17 cellular contexts compared by ENCODE assay signal in genomic region chr4:73006286-73006990, GRCh38.
DNase-seq lines count a peak whose midpoint lies in the region; ATAC-seq, FAIRE-seq and TF ChIP-seq lines count a peak whose summit lies in the region.
"Had no signal": no experiment of that assay in that cellular context is flagged by ENCODE, and none has a peak within 500 bp of the region (broad histone marks: within the 10 kb centered on the region; RNA-seq: fewer than 3 reads in every experiment).

No MANE protein-coding gene starts in this region.

- POLR2A ChIA-PET in GM12878 (lab: Charles Lee) = no interaction called here
- POLR2A ChIA-PET in activated CD4-positive, alpha-beta T cell treated with anti-CD3 and anti-CD28 coated beads for 36 hours (lab: Charles Lee) = no interaction called here

- H3K4me3 ChIP-seq in GM12878 (no peak overlapping the region), brain microvascular endothelial cell (ENCODE audit: low read depth, low read length) (no peak overlapping the region)

- TF ChIP-seq CTCF in GM12878 (IDR thresholded peaks at IDR 0.05 in 2 of 3, conservative IDR thresholded peaks at IDR 0.05 in 1 of 3; ENCODE audit: control insufficient read depth in 2 of 3, extremely low read depth in 1 of 3, insufficient read depth in 1 of 3, low read depth in 3 of 3, low read length in 3 of 3) (no peak), brain microvascular endothelial cell (IDR thresholded peaks at IDR 0.05; ENCODE audit: low read depth, low read length, missing control alignments) (no peak)

- H3K9ac ChIP-seq in GM12878 (ENCODE audit: control insufficient read depth, insufficient read depth, low read length) = no peak overlapping the region

- peaks cover 12% of the 10 kb centered on the region for H3K27me3 Mint-ChIP-seq in activated T-helper 1 cell treated with anti-CD3 and anti-CD28 coated beads, Interleukin-12 subunit alpha, Interleukin-12 subunit beta, Interleukin-2, Interleukin-4 antibody, amounts not matched to agents 30 ng/mL and 10 ng/mL and 1 ng/mL, durations not matched to agents 14 hours and 24 hours and 36 hours (ENCODE audit: insufficient read depth)
- H3K27me3 Mint-ChIP-seq in activated CD4-positive, alpha-beta T cell treated with anti-CD3 and anti-CD28 coated beads for 36 hours = peaks cover 21% of the 10 kb centered on the region

- H3K27me3 ChIP-seq in GM12878 (replicated peaks in 1 of 2; ENCODE audit: control insufficient read depth in 2 of 2, insufficient read depth in 2 of 2, low read length in 1 of 2) = no peaks in the 10 kb centered on the region
- no peaks in the 10 kb centered on the region for H3K27me3 ChIP-seq in brain microvascular endothelial cell (replicated peaks)

- peak; percentile 35 for FAIRE-seq in GM12878 (lab: Jason Lieb, UNC)
- FAIRE-seq: G401.6, H1 had no signal

- RAD21 ChIA-PET in GM12878 (lab: Charles Lee; ENCODE audit: unreplicated experiment) = no interaction called here

- H3K4me2 ChIP-seq in GM12878 (ENCODE audit: control insufficient read depth, insufficient read depth) = peak overlapping the region; percentile 50

- H3K4me1 Mint-ChIP-seq in activated T-helper 1 cell treated with anti-CD3 and anti-CD28 coated beads, Interleukin-12 subunit alpha, Interleukin-12 subunit beta, Interleukin-2, Interleukin-4 antibody, amounts not matched to agents 30 ng/mL and 10 ng/mL and 1 ng/mL, durations not matched to agents 14 hours and 24 hours and 36 hours (ENCODE audit: low read depth) = no peaks in the 10 kb centered on the region
- no peaks in the 10 kb centered on the region for H3K4me1 Mint-ChIP-seq in activated CD4-positive, alpha-beta T cell treated with anti-CD3 and anti-CD28 coated beads for 36 hours
- H3K4me1 Mint-ChIP-seq: CD4-positive, CD25-positive, alpha-beta regulatory T cell; nephron had no signal

- CTCF ChIA-PET in GM12878 (lab: Yijun Ruan, JAX) = no interaction called here
- CTCF ChIA-PET in activated CD4-positive, alpha-beta T cell treated with anti-CD3 and anti-CD28 coated beads for 36 hours (lab: Charles Lee) = no interaction called here

- no peak overlapping the region for H3K27ac Mint-ChIP-seq in activated T-helper 1 cell treated with anti-CD3 and anti-CD28 coated beads, Interleukin-12 subunit alpha, Interleukin-12 subunit beta, Interleukin-2, Interleukin-4 antibody, amounts not matched to agents 30 ng/mL and 10 ng/mL and 1 ng/mL, durations not matched to agents 14 hours and 24 hours and 36 hours
- no peak overlapping the region for H3K27ac Mint-ChIP-seq in activated CD4-positive, alpha-beta T cell treated with anti-CD3 and anti-CD28 coated beads for 36 hours
- H3K27ac Mint-ChIP-seq: CD4-positive, CD25-positive, alpha-beta regulatory T cell; nephron; T-helper 2 cell treated with Interferon-gamma antibody and Interleukin-4, amounts not matched to agents 5 μg/mL and 100 μg/mL, for 36 hours had no signal

- no peaks in the 10 kb centered on the region for H3K9me3 Mint-ChIP-seq in activated T-helper 1 cell treated with anti-CD3 and anti-CD28 coated beads, Interleukin-12 subunit alpha, Interleukin-12 subunit beta, Interleukin-2, Interleukin-4 antibody, amounts not matched to agents 30 ng/mL and 10 ng/mL and 1 ng/mL, durations not matched to agents 14 hours and 24 hours and 36 hours
- peaks cover 4% of the 10 kb centered on the region for H3K9me3 Mint-ChIP-seq in activated CD4-positive, alpha-beta T cell treated with anti-CD3 and anti-CD28 coated beads for 36 hours (ENCODE audit: low read depth)
- H3K9me3 Mint-ChIP-seq: nephron; T-helper 2 cell treated with Interferon-gamma antibody and Interleukin-4, amounts not matched to agents 5 μg/mL and 100 μg/mL, for 36 hours had no signal

- 0 out of 2 replicates have a peak overlapping the region, but pooled peaks have one; percentile 2 for H2AFZ ChIP-seq in GM12878 (ENCODE audit: control insufficient read depth, low read depth, low read length)

- TF ChIP-seq RAD21 in GM12878 (IDR thresholded peaks at IDR 0.05; ENCODE audit: insufficient read depth, low read depth, low read length) = no peak

- no peaks in the 10 kb centered on the region for H3K79me2 ChIP-seq in GM12878 (ENCODE audit: control insufficient read depth, insufficient read depth, low read length)

- no peak for TF ChIP-seq EP300 in GM12878 (IDR thresholded peaks at IDR 0.05; ENCODE audit: borderline replicate concordance in 1 of 2, control insufficient read depth in 1 of 2, low read depth in 2 of 2, low read length in 2 of 2)

- intact Hi-C loops in GM12878 (cut with micrococcal nuclease; ENCODE audit: unreplicated experiment) = loop anchor here (2.0 kb wide), 1 partner anchor 62 kb away; the partner anchor contains the start of gene COX18
- intact Hi-C loops in activated T-helper 1 cell treated with anti-CD3 and anti-CD28 coated beads, Interleukin-12 subunit alpha, Interleukin-12 subunit beta, Interleukin-2, Interleukin-4 antibody, amounts not matched to agents 30 ng/mL and 10 ng/mL and 1 ng/mL, durations not matched to agents 14 hours and 24 hours and 36 hours (cut with micrococcal nuclease) = no loop called here
- intact Hi-C loops in activated CD4-positive, alpha-beta T cell treated with anti-CD3 and anti-CD28 coated beads for 36 hours (cut with DNase I, micrococcal nuclease) = no loop called here

- H4K20me1 ChIP-seq in GM12878 (ENCODE audit: control insufficient read depth, insufficient read depth) = no peaks in the 10 kb centered on the region

- no peak overlapping the region for H3K4me3 Mint-ChIP-seq in activated T-helper 1 cell treated with anti-CD3 and anti-CD28 coated beads, Interleukin-12 subunit alpha, Interleukin-12 subunit beta, Interleukin-2, Interleukin-4 antibody, amounts not matched to agents 30 ng/mL and 10 ng/mL and 1 ng/mL, durations not matched to agents 14 hours and 24 hours and 36 hours
- no peak overlapping the region for H3K4me3 Mint-ChIP-seq in activated CD4-positive, alpha-beta T cell treated with anti-CD3 and anti-CD28 coated beads for 36 hours
- H3K4me3 Mint-ChIP-seq: CD4-positive, CD25-positive, alpha-beta regulatory T cell; nephron; T-helper 2 cell treated with Interferon-gamma antibody and Interleukin-4, amounts not matched to agents 5 μg/mL and 100 μg/mL, for 36 hours had no signal

- H3K27ac ChIP-seq in GM12878 (ENCODE audit: control insufficient read depth, insufficient read depth) = peak overlapping the region; percentile 46; the same call in 1 of the 2 replicates
- no peak overlapping the region for H3K27ac ChIP-seq in brain microvascular endothelial cell

- SMC1A ChIA-PET in GM12878 (lab: Charles Lee; ENCODE audit: uncharacterized antibody, unreplicated experiment) = no interaction called here

- peaks cover 15% of the 10 kb centered on the region; the same call in 1 of the 2 replicates for H3K4me1 ChIP-seq in GM12878 (ENCODE audit: control insufficient read depth, insufficient read depth, low read length)

- WGBS in GM12878 (ENCODE audit: insufficient coverage, insufficient replicate concordance, low lambda C conversion rate, missing lambda C conversion rate) = 18% methylated on average over 6 of the region's 6 CpGs

- H3K36me3 ChIP-seq in GM12878 (ENCODE audit: control insufficient read depth in 2 of 2, insufficient read depth in 2 of 2, low read length in 1 of 2) (no peaks in the 10 kb centered on the region), brain microvascular endothelial cell (replicated peaks) (no peaks in the 10 kb centered on the region)

- BruUV-seq in GM12878 (replicated peaks; lab: Mats Ljungman, UMichigan) = no TSS peak

- TF ChIP-seq POLR2A in GM12878 (IDR thresholded peaks at IDR 0.05; ENCODE audit: low read depth, low read length) = no peak

- no peaks in the 10 kb centered on the region for H3K36me3 Mint-ChIP-seq in activated T-helper 1 cell treated with anti-CD3 and anti-CD28 coated beads, Interleukin-12 subunit alpha, Interleukin-12 subunit beta, Interleukin-2, Interleukin-4 antibody, amounts not matched to agents 30 ng/mL and 10 ng/mL and 1 ng/mL, durations not matched to agents 14 hours and 24 hours and 36 hours (ENCODE audit: low read depth)
- no peaks in the 10 kb centered on the region for H3K36me3 Mint-ChIP-seq in activated CD4-positive, alpha-beta T cell treated with anti-CD3 and anti-CD28 coated beads for 36 hours (ENCODE audit: low read depth)
- H3K36me3 Mint-ChIP-seq: CD4-positive, CD25-positive, alpha-beta regulatory T cell had no signal

- no peak for DNase-seq in GM12878 (ENCODE audit: low read depth, low spot score)
- DNase-seq in anterior cingulate cortex (lab: John Stamatoyannopoulos, UW) = no peak
- DNase-seq in brain microvascular endothelial cell = no peak
- DNase-seq in activated T-helper 1 cell treated with anti-CD3 and anti-CD28 coated beads, Interleukin-12 subunit alpha, Interleukin-12 subunit beta, Interleukin-2, Interleukin-4 antibody, amounts not matched to agents 30 ng/mL and 10 ng/mL and 1 ng/mL, durations not matched to agents 14 hours and 24 hours and 36 hours (ENCODE audit: low spot score) = no peak
- no peak for DNase-seq in activated CD4-positive, alpha-beta T cell treated with anti-CD3 and anti-CD28 coated beads for 36 hours
- DNase-seq: activated CD4-positive, alpha-beta T cell treated with anti-CD3 and anti-CD28 coated beads, Interleukin-2, amount 50 U/mL, for 48 hours; activated gamma-delta T cell treated with Interleukin-2 at 50 U/mL for 16 hours; CD4-positive, CD25-positive, alpha-beta regulatory T cell; NCI-H446 had no signal

- H3K9me3 ChIP-seq in GM12878 (replicated peaks; ENCODE audit: control insufficient read depth, insufficient read depth, low read length) = peaks cover 2% of the 10 kb centered on the region; the same call in 2 of the 3 replicates

- ATAC-seq in GM18870 (IDR thresholded peaks at IDR 0.05; ENCODE audit: unreplicated experiment) (peak; percentile 95), GM21526 (IDR thresholded peaks at IDR 0.05; ENCODE audit: low FRiP score, unreplicated experiment) (peak; percentile 83), HG03064 (IDR thresholded peaks at IDR 0.05; ENCODE audit: low read depth, unreplicated experiment) (peak; percentile 72), GM12878 (peak; percentile 86)
- ATAC-seq in activated CD4-positive, alpha-beta T cell treated with anti-CD3 and anti-CD28 coated beads for 36 hours = no peak
- ATAC-seq: Panc1 had no signal

- in situ Hi-C loops in GM12878 (cut with MboI) (loop anchor here (25.0 kb wide), 1 partner anchor 694 kb away; no protein-coding TSS in a partner anchor), brain microvascular endothelial cell (cut with HindIII; ENCODE audit: low pct_ligation_motif_present, low sequenced_read_pairs) (no loop called here)

TF ChIP-seq in GM12878, 131 proteins besides CTCF, POLR2A, EP300 and RAD21 (continues in another document):
- TF ChIP-seq CHD2 (IDR thresholded peaks at IDR 0.05; ENCODE audit: borderline replicate concordance, low read depth, low read length) (no peak), GATAD2B (conservative IDR thresholded peaks at IDR 0.05; ENCODE audit: low read depth) (0 out of 2 replicates have a peak, but pooled peaks have one; percentile 27), ATF7 (IDR thresholded peaks at IDR 0.05; ENCODE audit: low read depth) (peak; percentile 48), RB1 (IDR thresholded peaks at IDR 0.05; ENCODE audit: borderline replicate concordance) (no peak)
